35 cellular contexts compared by ENCODE assay signal in genomic region chr10:102588875-102589274, GRCh38. TPM values are rescaled to one million over a fixed set of nuclear protein-coding genes. Genes with fewer than 3 reads are reported as not detected.
DNase-seq lines count a peak whose midpoint lies in the region; ATAC-seq, FAIRE-seq and TF ChIP-seq lines count a peak whose summit lies in the region.
"Had no signal": no experiment of that assay in that cellular context is flagged by ENCODE, and none has a peak within 500 bp of the region (broad histone marks: within the 10 kb centered on the region; RNA-seq: fewer than 3 reads in every experiment).

No MANE protein-coding gene starts in this region.

- no peak overlapping the region for H3K4me3 ChIP-seq in HEK293 (ENCODE audit: low read depth, low read length)
- no peak overlapping the region for H3K4me3 ChIP-seq in upper lobe of right lung
- no peak overlapping the region for H3K4me3 ChIP-seq in pancreas
- H3K4me3 ChIP-seq: A549; BLaER1; BLaER1 treated with 17β-estradiol and CSF1 and Interleukin-3, amounts not matched to agents 10 nM and 100 nM had no signal

- H3K36me3 ChIP-seq in HEK293 (ENCODE audit: control insufficient read depth in 2 of 2, insufficient read depth in 1 of 2, low read length in 2 of 2) (peaks cover 0 to 7% of the 10 kb centered on the region in 2 experiments; a peak in 1 of 3 replicates), upper lobe of right lung (no peaks in the 10 kb centered on the region), pancreas (no peaks in the 10 kb centered on the region)
- H3K36me3 ChIP-seq: BE2C had no signal

- TF ChIP-seq CTCF in HEK293 (tag by site-specific recombination; IDR thresholded peaks at IDR 0.05) (no peak), upper lobe of right lung (IDR thresholded peaks at IDR 0.05) (no peak), pancreas (IDR thresholded peaks at IDR 0.05) (no peak)

- FAIRE-seq in pancreas (lab: Jason Lieb, UNC) = no peak
- FAIRE-seq: A204.1, A549, D721Med had no signal

- ATAC-seq in Right ventricle myocardium inferior (no peak), sciatic nerve (no peak), upper lobe of right lung (no peak), GM21737 (IDR thresholded peaks at IDR 0.05; ENCODE audit: unreplicated experiment) (no peak), pancreas (no peak)
- ATAC-seq: A549; CD8-positive, alpha-beta T cell had no signal

- WGBS in pancreas, 2 donors = 100% methylated on average over 1 of the region's 1 CpG

- CTCF ChIA-PET in HEK293 (lab: Yijun Ruan, JAX) = interaction anchor here (0.6 kb wide), 1 partner anchor 242 kb away, joined by 4 read pairs; no protein-coding TSS in a partner anchor

- POLR2A ChIA-PET in HEK293 (lab: Yijun Ruan, JAX) = no interaction called here

- H3K4me1 ChIP-seq in HEK293 (ENCODE audit: control insufficient read depth, insufficient read depth, low read length) = no peaks in the 10 kb centered on the region
- H3K4me1 ChIP-seq in upper lobe of right lung = no peaks in the 10 kb centered on the region
- peaks cover 0 to 4% (median 0%) of the 10 kb centered on the region in 3 donors for H3K4me1 ChIP-seq in pancreas
- H3K4me1 ChIP-seq: BE2C had no signal

- intact Hi-C loops in cardiac septum (cut with DNase I) = no loop called here
- intact Hi-C loops in Right ventricle myocardium inferior (cut with DNase I) = no loop called here
- intact Hi-C loops in sciatic nerve (cut with DNase I) = no loop called here
- intact Hi-C loops in upper lobe of right lung (cut with DNase I) = no loop called here
- intact Hi-C loops in pancreas (cut with DNase I) = loop anchor here in 1 of 3 donors (10.0 kb wide), 2 partner anchors 84 to 184 kb away; partner anchors contain the start of genes ACTR1A and SUFU

- H3K27me3 ChIP-seq in upper lobe of right lung = no peaks in the 10 kb centered on the region
- no peaks in the 10 kb centered on the region for H3K27me3 ChIP-seq in pancreas
- H3K27me3 ChIP-seq: BE2C; BLaER1; BLaER1 treated with 17β-estradiol and CSF1 and Interleukin-3, amounts not matched to agents 10 nM and 100 nM had no signal

- DNase-seq in cardiac septum (ENCODE audit: low spot score) = peak; percentile 26
- no peak for DNase-seq in Right ventricle myocardium inferior (ENCODE audit: missing footprints)
- DNase-seq in sciatic nerve (ENCODE audit: low spot score) = peak; percentile 31
- DNase-seq in upper lobe of right lung = peak; percentile 11
- no peak for DNase-seq in cortex of kidney (lab: John Stamatoyannopoulos, UW)
- DNase-seq in pancreas = no peak
- DNase-seq: 8988T; ACHN; AML-193; BE2C; C1 segment of cervical spinal cord; Caco-2; Calu3; CD4-positive, alpha-beta memory T cell; CD4-positive, alpha-beta T cell; CD4-positive, CD25-positive, alpha-beta regulatory T cell; CD8-positive, alpha-beta memory T cell; CD8-positive, alpha-beta T cell; COR-L47; DMS 273 treated with DMSO at 0.1 percent for 48 hours; DMS153; DMS53; DMS79; DMS79 treated with DMSO at 0.1 percent for 48 hours; DND-41; EL had no signal

- H3K27ac ChIP-seq in HEK293 (ENCODE audit: extremely low read depth, low read depth, low read length) = no peak overlapping the region
- no peak overlapping the region for H3K27ac ChIP-seq in upper lobe of right lung
- no peak overlapping the region for H3K27ac ChIP-seq in pancreas
- H3K27ac ChIP-seq: 22Rv1; A549; BLaER1; BLaER1 treated with 17β-estradiol and CSF1 and Interleukin-3, amounts not matched to agents 10 nM and 100 nM; C4-2B had no signal

- H3K9me3 ChIP-seq in HEK293 (ENCODE audit: control insufficient read depth, insufficient read depth, low read depth, low read length) (no peaks in the 10 kb centered on the region), upper lobe of right lung (no peaks in the 10 kb centered on the region), pancreas (no peaks in the 10 kb centered on the region)
- H3K9me3 ChIP-seq: A549; BE2C; BLaER1; BLaER1 treated with 17β-estradiol and CSF1 and Interleukin-3, amounts not matched to agents 10 nM and 100 nM; Caco-2 had no signal

TF ChIP-seq in HEK293, 187 proteins besides CTCF, POLR2A, EP300 and RAD21:
- peak; percentile 74 for TF ChIP-seq SCRT2 (tag by site-specific recombination; IDR thresholded peaks at IDR 0.05)
- TF ChIP-seq ZNF76 (tag by site-specific recombination; IDR thresholded peaks at IDR 0.05; ENCODE audit: borderline replicate concordance, low read depth) = no peak
- no peak for TF ChIP-seq OVOL3 (tag by site-specific recombination; IDR thresholded peaks at IDR 0.05)
- peak; percentile 73; the same call in 1 of the 2 replicates for TF ChIP-seq SCRT1 (tag by site-specific recombination; IDR thresholded peaks at IDR 0.05; ENCODE audit: borderline replicate concordance)

RNA-seq across cellular contexts. Expression of gene TRIM8, which starts 55.4 kb away (rescaled TPM):
- total RNA-seq in cardiac septum (99.6 TPM), Right ventricle myocardium inferior (109 TPM), sciatic nerve (164 TPM), upper lobe of right lung (146 TPM), pancreas (100 to 1,000 TPM in 1 of 6 donors, 10 to 100 TPM in 5; 65.2 to 106 (median 76.7) TPM)
- 10 to 100 TPM; 42.2 to 53.2 TPM for polyA plus RNA-seq in pancreas

Comparison
In these comparisons a context has a peak if more than half of its experiments do, and no peak if none do; other contexts are left out.
1. DNase-seq: peak in cardiac septum (single experiment), sciatic nerve (single experiment) and upper lobe of right lung (single experiment); none in Right ventricle myocardium inferior (single experiment), cortex of kidney (single experiment) and pancreas (0 of 6).